ENCODE assay signal across 16 cellular contexts in the genomic region with DNA sequence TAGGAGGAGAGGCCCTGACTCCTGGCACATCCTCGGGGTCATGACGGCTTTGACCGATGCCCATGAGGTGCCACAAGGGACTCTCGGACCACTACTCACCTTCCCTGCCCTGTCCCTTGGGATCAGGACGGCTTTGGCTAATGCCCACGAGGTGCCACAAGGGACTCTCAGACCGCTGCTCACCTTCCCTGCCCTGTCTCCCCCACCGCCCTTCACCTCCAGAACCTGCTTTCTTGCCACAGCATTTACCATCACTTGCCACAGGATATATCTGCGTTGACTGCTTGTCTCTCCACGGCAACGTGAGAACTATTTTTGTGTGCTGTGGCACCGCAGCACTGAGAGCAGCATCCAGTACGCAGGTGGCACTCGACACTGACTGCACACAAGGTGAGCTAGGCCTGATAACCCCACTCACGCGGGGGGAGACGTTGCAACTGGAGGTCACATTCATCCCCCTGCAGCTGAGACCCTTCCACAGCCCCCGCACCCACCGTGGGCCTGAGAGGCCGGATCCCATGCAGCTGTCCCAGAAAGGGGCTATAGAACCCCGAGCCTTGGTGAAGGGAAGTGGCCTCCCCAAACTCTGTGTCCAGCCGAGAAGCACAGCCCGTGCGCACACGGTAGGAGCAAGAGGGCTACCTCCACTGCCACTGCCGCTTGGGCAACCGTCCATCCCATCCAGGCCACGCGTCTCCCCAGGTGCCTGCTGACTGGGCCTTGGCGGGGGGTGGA. TPM values are rescaled to one million over a fixed set of nuclear protein-coding genes. Genes with fewer than 3 reads are reported as not detected.
A peak's percentile ranks its signal among the peaks of the same experiment; 100 is the strongest.
DNase-seq lines count a peak whose midpoint lies in the region; ATAC-seq, FAIRE-seq and TF ChIP-seq lines count a peak whose summit lies in the region.
"Had no signal": no experiment of that assay in that cellular context is flagged by ENCODE, and none has a peak within 500 bp of the region (broad histone marks: within the 10 kb centered on the region; RNA-seq: fewer than 3 reads in every experiment).

No MANE protein-coding gene starts in this region.

- H3K4me2 ChIP-seq in H1 (ENCODE audit: insufficient read depth in 1 of 2, low read depth in 2 of 2, low read length in 2 of 2) = no peak overlapping the region

- H2BK12ac ChIP-seq in H1 (ENCODE audit: low read depth, low read length) = no peak overlapping the region

- no peak overlapping the region; a peak in 1 of 7 replicates for H3K9ac ChIP-seq in H1 (replicated peaks in 1 of 4; ENCODE audit: extremely low read depth in 1 of 4, low read depth in 3 of 4, low read length in 3 of 4)

- H3K4me1 Mint-ChIP-seq in activated T-cell treated with anti-CD3 and anti-CD28 coated beads, Interleukin-2, amount 50 U/mL, for 24 hours (ENCODE audit: low read depth) = no peaks in the 10 kb centered on the region
- H3K4me1 Mint-ChIP-seq in nephron progenitor cell = peaks cover 5% of the 10 kb centered on the region
- H3K4me1 Mint-ChIP-seq: B cell had no signal

- H2AFZ ChIP-seq in H1 (ENCODE audit: low read length) = no peak overlapping the region

- no peaks in the 10 kb centered on the region; the same call in 1 of the 2 replicates for H3K79me1 ChIP-seq in H1 (ENCODE audit: low read depth, low read length)

- H3K4me1 ChIP-seq in H1 (replicated peaks in 1 of 4; ENCODE audit: control insufficient read depth in 3 of 4, insufficient read depth in 4 of 4, low read length in 3 of 4) = no peaks in the 10 kb centered on the region
- H3K4me1 ChIP-seq in upper lobe of right lung = no peaks in the 10 kb centered on the region
- H3K4me1 ChIP-seq: Caco-2, HAP-1 had no signal

- TF ChIP-seq CTCF in H1 (IDR thresholded peaks at IDR 0.05; ENCODE audit: control extremely low read depth in 1 of 3, insufficient read depth in 1 of 3, low read depth in 1 of 3, low read length in 3 of 3) (no peak), nephron progenitor cell (IDR thresholded peaks at IDR 0.05) (no peak), upper lobe of right lung (IDR thresholded peaks at IDR 0.05) (no peak)

- no peak overlapping the region for H2BK20ac ChIP-seq in H1 (ENCODE audit: low read length)

- TF ChIP-seq POLR2A in H1 (IDR thresholded peaks at IDR 0.05; ENCODE audit: control extremely low read depth in 1 of 2, low read depth in 2 of 2, low read length in 2 of 2) = no peak

- intact Hi-C loops in upper lobe of right lung (cut with DNase I) = no loop called here

- no peaks in the 10 kb centered on the region for H3K79me2 ChIP-seq in H1 (ENCODE audit: control insufficient read depth in 1 of 2, insufficient read depth in 2 of 2, low read length in 2 of 2)

- peak overlapping the region; percentile 40 for H3K27ac Mint-ChIP-seq in activated T-cell treated with anti-CD3 and anti-CD28 coated beads, Interleukin-2, amount 50 U/mL, for 24 hours
- peak overlapping the region; percentile 16 for H3K27ac Mint-ChIP-seq in nephron progenitor cell
- H3K27ac Mint-ChIP-seq: B cell; CD4-positive, CD25-positive, alpha-beta regulatory T cell had no signal

- no peak overlapping the region for H3K27ac ChIP-seq in H1 (ENCODE audit: low read depth, low read length)
- H3K27ac ChIP-seq in upper lobe of right lung = no peak overlapping the region
- H3K27ac ChIP-seq: 22Rv1 had no signal

- H3K23ac ChIP-seq in H1 (ENCODE audit: insufficient read length) = no peak overlapping the region

- H4K20me1 ChIP-seq in H1 (replicated peaks in 1 of 2; ENCODE audit: control insufficient read depth in 1 of 2, insufficient read depth in 2 of 2, low read length in 2 of 2) = peaks cover 9 to 28% of the 10 kb centered on the region in 2 experiments

- ATAC-seq in upper lobe of right lung (no peak), HG03571 (IDR thresholded peaks at IDR 0.05; ENCODE audit: unreplicated experiment) (no peak)

- no peak for TF ChIP-seq RAD21 in H1 (IDR thresholded peaks at IDR 0.05 in 1 of 2, conservative IDR thresholded peaks at IDR 0.05 in 1 of 2; ENCODE audit: low read depth in 2 of 2, low read length in 2 of 2)

- no peak overlapping the region for H3K56ac ChIP-seq in H1 (replicated peaks; ENCODE audit: insufficient read length, low read depth, low read length)

- no peaks in the 10 kb centered on the region for H3K9me3 Mint-ChIP-seq in activated T-cell treated with anti-CD3 and anti-CD28 coated beads, Interleukin-2, amount 50 U/mL, for 24 hours
- H3K9me3 Mint-ChIP-seq in nephron progenitor cell = no peaks in the 10 kb centered on the region
- H3K9me3 Mint-ChIP-seq: CD4-positive, CD25-positive, alpha-beta regulatory T cell had no signal

- no peak overlapping the region for H2BK15ac ChIP-seq in H1 (ENCODE audit: low read length)

- no peak overlapping the region for H4K91ac ChIP-seq in H1 (replicated peaks; ENCODE audit: insufficient read length, low read length)

- H3K4ac ChIP-seq in H1 (replicated peaks; ENCODE audit: insufficient read length, low read depth, low read length) = no peak overlapping the region

- no peaks in the 10 kb centered on the region for H3K27me3 Mint-ChIP-seq in activated T-cell treated with anti-CD3 and anti-CD28 coated beads, Interleukin-2, amount 50 U/mL, for 24 hours
- H3K27me3 Mint-ChIP-seq in nephron progenitor cell (ENCODE audit: low read depth, poor library complexity) = no peaks in the 10 kb centered on the region
- H3K27me3 Mint-ChIP-seq: B cell; CD4-positive, CD25-positive, alpha-beta regulatory T cell had no signal

- WGBS in H1 (ENCODE audit: extremely low coverage in 1 of 2, insufficient coverage in 1 of 2, insufficient read length in 1 of 2, insufficient replicate concordance in 2 of 2, low coverage in 1 of 2, low lambda C conversion rate in 2 of 2, missing lambda C conversion rate in 1 of 2), 2 experiments = 88% methylated on average over 27 of the region's 30 CpGs; no CpG with 5 or more reads in 1 of the 2 experiments

- no peak overlapping the region for H2BK120ac ChIP-seq in H1 (replicated peaks; ENCODE audit: low read depth, low read length)

- no peak overlapping the region for H3K14ac ChIP-seq in H1 (ENCODE audit: insufficient read length)

- H2AK5ac ChIP-seq in H1 (ENCODE audit: low read depth, low read length) = no peak overlapping the region

- POLR2A ChIA-PET in H1 (lab: Charles Lee; ENCODE audit: partially characterized antibody) = no interaction called here

- DNase-seq in activated T-cell treated with anti-CD3 and anti-CD28 coated beads, Interleukin-2, amount 50 U/mL, for 24 hours = no peak
- DNase-seq in activated T-cell treated with anti-CD3 and anti-CD28 coated beads for 4 hours (no peak), H1 (ENCODE audit: low read depth in 1 of 2, low spot score in 2 of 2) (no peak), nephron progenitor cell (no peak), upper lobe of right lung (peak; percentile 47), T-helper 1 cell (no peak)
- DNase-seq in activated CD4-positive, alpha-beta T cell treated with anti-CD3 and anti-CD28 coated beads for 1 hour = no peak
- DNase-seq: Caco-2; CD4-positive, CD25-positive, alpha-beta regulatory T cell; DMS53; NCI-H187 treated with DMSO at 0.1 percent for 48 hours; NCI-H526 treated with DMSO at 0.1 percent for 48 hours had no signal

- FAIRE-seq in H1 (lab: Jason Lieb, UNC) = no peak

- H2BK5ac ChIP-seq in H1 (ENCODE audit: low read depth, low read length) = no peak overlapping the region

- H3K18ac ChIP-seq in H1 (ENCODE audit: extremely low read depth, low read length) = no peak overlapping the region

- CTCF ChIA-PET in H1 (lab: Charles Lee; ENCODE audit: partially characterized antibody) = interaction anchor here (1.0 kb wide), 1 partner anchor 72 kb away, joined by 3 read pairs; no protein-coding TSS in a partner anchor

- TF ChIP-seq EP300 in H1 (IDR thresholded peaks at IDR 0.05; ENCODE audit: borderline replicate concordance in 1 of 2, low read depth in 2 of 2, low read length in 2 of 2) = no peak

- no peak overlapping the region for H3K4me3 Mint-ChIP-seq in activated T-cell treated with anti-CD3 and anti-CD28 coated beads, Interleukin-2, amount 50 U/mL, for 24 hours
- no peak overlapping the region for H3K4me3 Mint-ChIP-seq in nephron progenitor cell
- H3K4me3 Mint-ChIP-seq: B cell; CD4-positive, CD25-positive, alpha-beta regulatory T cell had no signal

- H3K36me3 ChIP-seq in H1 (ENCODE audit: control insufficient read depth in 2 of 4, insufficient read depth in 4 of 4, low read length in 3 of 4) (peaks cover 38 to 88% (median 78%) of the 10 kb centered on the region in 4 experiments), upper lobe of right lung (peaks cover 100% of the 10 kb centered on the region)

- no peak overlapping the region for H4K8ac ChIP-seq in H1 (ENCODE audit: extremely low read depth, insufficient read depth, low read length)

- peaks cover 100% of the 10 kb centered on the region for H3K36me3 Mint-ChIP-seq in activated T-cell treated with anti-CD3 and anti-CD28 coated beads, Interleukin-2, amount 50 U/mL, for 24 hours (ENCODE audit: low read depth)
- peaks cover 85% of the 10 kb centered on the region for H3K36me3 Mint-ChIP-seq in nephron progenitor cell (ENCODE audit: low read depth)

- no peaks in the 10 kb centered on the region for H3K27me3 ChIP-seq in H1 (replicated peaks in 1 of 4; ENCODE audit: control insufficient read depth in 3 of 4, extremely low read depth in 1 of 4, insufficient read depth in 3 of 4, low read length in 3 of 4)
- no peaks in the 10 kb centered on the region for H3K27me3 ChIP-seq in upper lobe of right lung

- H3K4me3 ChIP-seq in H1 (ENCODE audit: extremely low read depth in 1 of 4, insufficient read depth in 2 of 4, low read depth in 3 of 4, low read length in 4 of 4) (no peak overlapping the region), upper lobe of right lung (no peak overlapping the region)
- H3K4me3 ChIP-seq: HAP-1 had no signal

- H4K5ac ChIP-seq in H1 (ENCODE audit: insufficient read length, low read depth, low read length) = no peak overlapping the region

- no peaks in the 10 kb centered on the region for H3K9me3 ChIP-seq in H1 (ENCODE audit: insufficient read depth in 2 of 2, low read depth in 1 of 2, low read length in 1 of 2)
- no peaks in the 10 kb centered on the region for H3K9me3 ChIP-seq in upper lobe of right lung
- H3K9me3 ChIP-seq: Caco-2, HAP-1 had no signal

- no peaks in the 10 kb centered on the region for H3K23me2 ChIP-seq in H1 (ENCODE audit: low read depth, low read length)

TF ChIP-seq in H1, 55 proteins besides CTCF, POLR2A, EP300 and RAD21:
- TF ChIP-seq POLR2AphosphoS5 (IDR thresholded peaks at IDR 0.05; ENCODE audit: low read depth, low read length) (peak; percentile 41; the same call in 1 of the 2 replicates), HDAC2 (IDR thresholded peaks at IDR 0.05; ENCODE audit: borderline replicate concordance in 1 of 2, low read depth in 2 of 2, low read length in 2 of 2) (no peak)
TF ChIP-seq in H1: peak in this region for 1.

RNA-seq across cellular contexts. Expression of a gene that starts 47.5 kb away (rescaled TPM):
- 6.5 and 6.9 TPM in 2 replicates for total RNA-seq in H1 (2021; fragmentation: NEBNext Ultra II Directional; extraction: Animal tissue kit (Norgen Biotek cat#: 25700))
- polyA plus RNA-seq in H1 (2011; rRNA removed) = 3.2 and 4.1 TPM in 2 replicates
- polyA plus RNA-seq in H1 (2011; cell fraction: cytosol; rRNA removed) = 1.9 TPM
- 10.6 TPM for polyA plus RNA-seq in H1 (2011; cell fraction: nucleus; rRNA removed)
- polyA plus RNA-seq in H1 (2012, experiment 1 of 2) = 3.6 to 5.8 TPM (median 4.8 TPM) in 4 replicates
- polyA plus RNA-seq in H1 (2012, experiment 2 of 2) = 2.6 TPM
- polyA plus RNA-seq in H1 (2013, experiment 1 of 2) = 4.2 TPM
- 4.2 TPM for polyA plus RNA-seq in H1 (2013, experiment 2 of 2)
- 4.3 and 4.8 TPM in 2 replicates for polyA minus RNA-seq in H1 (2011; rRNA and poly(A)+ RNA removed)
- polyA minus RNA-seq in H1 (2011; cell fraction: cytosol; rRNA and poly(A)+ RNA removed) = 3.8 TPM
- polyA minus RNA-seq in H1 (2011; cell fraction: nucleus; rRNA and poly(A)+ RNA removed) = 11.1 TPM
- 2.1 TPM for total RNA-seq in upper lobe of right lung
- polyA plus RNA-seq: CD4-positive, CD25-positive, alpha-beta regulatory T cell had no signal
